32 cellular contexts compared by ENCODE assay signal in the genomic region with DNA sequence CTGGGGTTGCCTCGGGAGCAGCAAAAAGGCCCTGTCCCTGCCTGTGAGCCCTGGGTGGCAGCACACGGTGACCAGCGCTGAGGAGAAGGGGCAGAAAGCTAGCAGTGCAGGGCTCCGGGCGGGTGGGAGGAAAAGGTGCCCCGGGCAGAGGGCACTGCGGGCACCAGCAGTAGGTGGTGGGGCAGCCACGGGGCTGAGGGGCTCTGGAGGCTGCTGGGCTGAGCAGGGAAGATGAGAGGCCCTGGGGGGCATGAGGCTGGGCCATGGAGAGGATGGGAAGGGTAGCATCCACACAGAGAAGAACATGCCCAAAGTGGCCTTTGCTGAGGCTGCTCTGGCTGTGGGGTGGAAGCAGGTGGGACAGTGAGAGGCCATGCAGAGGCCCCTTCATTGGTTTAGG.
"Had no signal": no experiment of that assay in that cellular context is flagged by ENCODE, and none has a peak within 500 bp of the region (broad histone marks: within the 10 kb centered on the region; RNA-seq: fewer than 3 reads in every experiment).

No MANE protein-coding gene starts in this region.

- FAIRE-seq: islet of Langerhans, TTC549 had no signal

- H3K36me3 ChIP-seq: breast epithelium, esophagus muscularis mucosa, heart right ventricle, neural progenitor cell, right atrium auricular region, suprapubic skin, tibial artery, uterus had no signal

- H3K9me3 ChIP-seq: esophagus muscularis mucosa, heart right ventricle, right atrium auricular region, suprapubic skin, tibial artery, uterus had no signal

- H3K4me3 ChIP-seq: breast epithelium, esophagus muscularis mucosa, heart right ventricle, neural progenitor cell, right atrium auricular region, suprapubic skin, tibial artery, uterus had no signal

- DNase-seq: activated CD4-positive, alpha-beta memory T cell treated with anti-CD3 and anti-CD28 coated beads, Interleukin-2, amount 10 ng/mL, durations not matched to agents 7 days and 5 days; activated CD4-positive, alpha-beta T cell treated with anti-CD3 and anti-CD28 coated beads for 1 hour; activated CD4-positive, alpha-beta T cell treated with anti-CD3 and anti-CD28 coated beads, Interleukin-2, amount 10 ng/mL, durations not matched to agents 7 days and 5 days; activated CD8-positive, alpha-beta memory T cell treated with anti-CD3 and anti-CD28 coated beads, Interleukin-2, amount 50 U/mL, for 48 hours; activated naive CD4-positive, alpha-beta T cell; foreskin keratinocyte; heart right ventricle; midbrain; naive thymus-derived CD4-positive, alpha-beta T cell; stimulated activated CD4-positive, alpha-beta T cell treated with anti-CD3 and anti-CD28 coated beads, Interleukin-15, amount 100 ng/mL, for 24 hours; stimulated activated CD4-positive, alpha-beta T cell treated with anti-CD3 and anti-CD28 coated beads, Interleukin-2, amount 100 ng/mL, for 24 hours; stimulated activated naive B cell treated with anti-CD40 and anti-IgM and Interleukin-4, amounts not matched to agents 10 μg/mL and 1 μg/mL and 100 μg/mL, for 72 hours; SW 1271; T-helper 9 cell had no signal

- H3K27me3 Mint-ChIP-seq: activated CD4-positive, alpha-beta memory T cell treated with anti-CD3 and anti-CD28 coated beads, Interleukin-2, amount 10 ng/mL, durations not matched to agents 7 days and 5 days; central memory CD8-positive, alpha-beta T cell had no signal

- H3K36me3 Mint-ChIP-seq: activated naive CD4-positive, alpha-beta T cell treated with anti-CD3 and anti-CD28 coated beads, Interleukin-2, amount 50 U/mL, for 72 hours; neural progenitor cell; stimulated activated naive B cell treated with anti-CD40 and anti-IgM and Interleukin-4, amounts not matched to agents 10 μg/mL and 1 μg/mL and 100 μg/mL, for 72 hours had no signal

- H3K27me3 ChIP-seq: neural progenitor cell had no signal

- H3K27ac ChIP-seq: breast epithelium, esophagus muscularis mucosa, foreskin keratinocyte, heart right ventricle, neural progenitor cell, right atrium auricular region, suprapubic skin, tibial artery, uterus, VCaP had no signal

- H3K4me1 Mint-ChIP-seq: activated CD4-positive, alpha-beta memory T cell treated with anti-CD3 and anti-CD28 coated beads, Interleukin-2, amount 10 ng/mL, durations not matched to agents 7 days and 5 days; activated CD4-positive, alpha-beta T cell treated with anti-CD3 and anti-CD28 coated beads, Interleukin-2, amount 10 ng/mL, durations not matched to agents 7 days and 5 days; activated T-helper 17 cell treated with anti-CD3 and anti-CD28 coated beads, Interleukin-2, amount 50 U/mL, for 72 hours; central memory CD8-positive, alpha-beta T cell; memory B cell; naive thymus-derived CD4-positive, alpha-beta T cell; neural progenitor cell; stimulated activated naive B cell treated with anti-CD40 and anti-IgM and Interleukin-4, amounts not matched to agents 10 μg/mL and 1 μg/mL and 100 μg/mL, for 72 hours had no signal

- H3K9ac ChIP-seq: neural progenitor cell had no signal

- H3K4me3 Mint-ChIP-seq: activated CD4-positive, alpha-beta memory T cell treated with anti-CD3 and anti-CD28 coated beads, Interleukin-2, amount 10 ng/mL, durations not matched to agents 7 days and 5 days; activated CD4-positive, alpha-beta T cell treated with anti-CD3 and anti-CD28 coated beads, Interleukin-2, amount 10 ng/mL, durations not matched to agents 7 days and 5 days; activated T-cell treated with anti-CD3 and anti-CD28 coated beads, Interleukin-2, amount 50 U/mL, for 24 hours; activated T-helper 17 cell treated with anti-CD3 and anti-CD28 coated beads, Interleukin-2, amount 50 U/mL, for 72 hours; central memory CD8-positive, alpha-beta T cell; dendritic cell treated with granulocyte-macrophage colony-stimulating factor and Interleukin-4, amounts not matched to agents 40 ng/mL and 50 ng/mL, for 4 days; memory B cell; naive thymus-derived CD4-positive, alpha-beta T cell; neural progenitor cell; stimulated activated naive B cell treated with anti-CD40 and anti-IgM and Interleukin-4, amounts not matched to agents 10 μg/mL and 1 μg/mL and 100 μg/mL, for 72 hours; T-helper 1 cell treated with Interleukin-12 subunit alpha and Interleukin-12 subunit beta and Interleukin-4 antibody, amounts not matched to agents 30 μg/mL and 1 μg/mL, for 36 hours had no signal

- H3K4me2 ChIP-seq: neural progenitor cell had no signal

- H2AFZ ChIP-seq: neural progenitor cell had no signal

- ATAC-seq: activated naive CD4-positive, alpha-beta T cell treated with anti-CD3 and anti-CD28 coated beads, Interleukin-2, amount 50 U/mL, for 72 hours; activated T-helper 17 cell treated with anti-CD3 and anti-CD28 coated beads, Interleukin-2, amount 50 U/mL, for 72 hours; foreskin keratinocyte; left cardiac atrium; naive thymus-derived CD4-positive, alpha-beta T cell; stimulated activated naive B cell treated with anti-CD40 and anti-IgM and Interleukin-4, amounts not matched to agents 10 μg/mL and 1 μg/mL and 100 μg/mL, for 72 hours had no signal

- H3K27ac Mint-ChIP-seq: activated CD4-positive, alpha-beta memory T cell treated with anti-CD3 and anti-CD28 coated beads, Interleukin-2, amount 10 ng/mL, durations not matched to agents 7 days and 5 days; activated CD4-positive, alpha-beta T cell treated with anti-CD3 and anti-CD28 coated beads, Interleukin-2, amount 10 ng/mL, durations not matched to agents 7 days and 5 days; activated naive CD4-positive, alpha-beta T cell treated with anti-CD3 and anti-CD28 coated beads, Interleukin-2, amount 50 U/mL, for 72 hours; activated T-cell treated with anti-CD3 and anti-CD28 coated beads, Interleukin-2, amount 50 U/mL, for 24 hours; activated T-helper 17 cell treated with anti-CD3 and anti-CD28 coated beads, Interleukin-2, amount 50 U/mL, for 72 hours; dendritic cell treated with granulocyte-macrophage colony-stimulating factor and Interleukin-4, amounts not matched to agents 40 ng/mL and 50 ng/mL, for 4 days; memory B cell; naive thymus-derived CD4-positive, alpha-beta T cell; neural progenitor cell; stimulated activated naive B cell treated with anti-CD40 and anti-IgM and Interleukin-4, amounts not matched to agents 10 μg/mL and 1 μg/mL and 100 μg/mL, for 72 hours; T-helper 1 cell treated with Interleukin-12 subunit alpha and Interleukin-12 subunit beta and Interleukin-4 antibody, amounts not matched to agents 30 μg/mL and 1 μg/mL, for 36 hours had no signal

- H3K4me1 ChIP-seq: breast epithelium, foreskin keratinocyte, neural progenitor cell, uterus had no signal

- H3K9me3 Mint-ChIP-seq: activated CD4-positive, alpha-beta memory T cell treated with anti-CD3 and anti-CD28 coated beads, Interleukin-2, amount 10 ng/mL, durations not matched to agents 7 days and 5 days; activated CD4-positive, alpha-beta T cell treated with anti-CD3 and anti-CD28 coated beads, Interleukin-2, amount 10 ng/mL, durations not matched to agents 7 days and 5 days; activated T-cell treated with anti-CD3 and anti-CD28 coated beads, Interleukin-2, amount 50 U/mL, for 24 hours; activated T-helper 17 cell treated with anti-CD3 and anti-CD28 coated beads, Interleukin-2, amount 50 U/mL, for 72 hours; central memory CD8-positive, alpha-beta T cell; dendritic cell treated with granulocyte-macrophage colony-stimulating factor and Interleukin-4, amounts not matched to agents 40 ng/mL and 50 ng/mL, for 4 days had no signal
